Comparison of ENCODE assay signal across 1 cellular context in genomic region chr3:63655519-63655918, GRCh38.
TF ChIP-seq lines count a peak whose summit lies in the region.

No MANE protein-coding gene starts in this region.

TF ChIP-seq in HepG2, 621 proteins besides CTCF, POLR2A, EP300 and RAD21 (continued from another document):
- no peak for TF ChIP-seq JUNB (CRISPR knock-in tag; IDR thresholded peaks at IDR 0.05; ENCODE audit: borderline replicate concordance)
- TF ChIP-seq SRSF4 (IDR thresholded peaks at IDR 0.05; ENCODE audit: low read depth, low read length, poor library complexity, severe bottlenecking): no peak
- TF ChIP-seq, protein P1, sequence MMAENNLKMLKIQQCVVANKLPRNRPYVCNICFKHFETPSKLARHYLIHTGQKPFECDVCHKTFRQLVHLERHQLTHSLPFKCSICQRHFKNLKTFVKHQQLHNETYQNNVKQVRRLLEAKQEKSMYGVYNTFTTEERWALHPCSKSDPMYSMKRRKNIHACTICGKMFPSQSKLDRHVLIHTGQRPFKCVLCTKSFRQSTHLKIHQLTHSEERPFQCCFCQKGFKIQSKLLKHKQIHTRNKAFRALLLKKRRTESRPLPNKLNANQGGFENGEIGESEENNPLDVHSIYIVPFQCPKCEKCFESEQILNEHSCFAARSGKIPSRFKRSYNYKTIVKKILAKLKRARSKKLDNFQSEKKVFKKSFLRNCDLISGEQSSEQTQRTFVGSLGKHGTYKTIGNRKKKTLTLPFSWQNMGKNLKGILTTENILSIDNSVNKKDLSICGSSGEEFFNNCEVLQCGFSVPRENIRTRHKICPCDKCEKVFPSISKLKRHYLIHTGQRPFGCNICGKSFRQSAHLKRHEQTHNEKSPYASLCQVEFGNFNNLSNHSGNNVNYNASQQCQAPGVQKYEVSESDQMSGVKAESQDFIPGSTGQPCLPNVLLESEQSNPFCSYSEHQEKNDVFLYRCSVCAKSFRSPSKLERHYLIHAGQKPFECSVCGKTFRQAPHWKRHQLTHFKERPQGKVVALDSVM (CRISPR knock-in tag; IDR thresholded peaks at IDR 0.05): no peak
- TF ChIP-seq GATA4 (IDR thresholded peaks at IDR 0.05; ENCODE audit: borderline replicate concordance, low read depth): no peak
- TF ChIP-seq, protein P2, sequence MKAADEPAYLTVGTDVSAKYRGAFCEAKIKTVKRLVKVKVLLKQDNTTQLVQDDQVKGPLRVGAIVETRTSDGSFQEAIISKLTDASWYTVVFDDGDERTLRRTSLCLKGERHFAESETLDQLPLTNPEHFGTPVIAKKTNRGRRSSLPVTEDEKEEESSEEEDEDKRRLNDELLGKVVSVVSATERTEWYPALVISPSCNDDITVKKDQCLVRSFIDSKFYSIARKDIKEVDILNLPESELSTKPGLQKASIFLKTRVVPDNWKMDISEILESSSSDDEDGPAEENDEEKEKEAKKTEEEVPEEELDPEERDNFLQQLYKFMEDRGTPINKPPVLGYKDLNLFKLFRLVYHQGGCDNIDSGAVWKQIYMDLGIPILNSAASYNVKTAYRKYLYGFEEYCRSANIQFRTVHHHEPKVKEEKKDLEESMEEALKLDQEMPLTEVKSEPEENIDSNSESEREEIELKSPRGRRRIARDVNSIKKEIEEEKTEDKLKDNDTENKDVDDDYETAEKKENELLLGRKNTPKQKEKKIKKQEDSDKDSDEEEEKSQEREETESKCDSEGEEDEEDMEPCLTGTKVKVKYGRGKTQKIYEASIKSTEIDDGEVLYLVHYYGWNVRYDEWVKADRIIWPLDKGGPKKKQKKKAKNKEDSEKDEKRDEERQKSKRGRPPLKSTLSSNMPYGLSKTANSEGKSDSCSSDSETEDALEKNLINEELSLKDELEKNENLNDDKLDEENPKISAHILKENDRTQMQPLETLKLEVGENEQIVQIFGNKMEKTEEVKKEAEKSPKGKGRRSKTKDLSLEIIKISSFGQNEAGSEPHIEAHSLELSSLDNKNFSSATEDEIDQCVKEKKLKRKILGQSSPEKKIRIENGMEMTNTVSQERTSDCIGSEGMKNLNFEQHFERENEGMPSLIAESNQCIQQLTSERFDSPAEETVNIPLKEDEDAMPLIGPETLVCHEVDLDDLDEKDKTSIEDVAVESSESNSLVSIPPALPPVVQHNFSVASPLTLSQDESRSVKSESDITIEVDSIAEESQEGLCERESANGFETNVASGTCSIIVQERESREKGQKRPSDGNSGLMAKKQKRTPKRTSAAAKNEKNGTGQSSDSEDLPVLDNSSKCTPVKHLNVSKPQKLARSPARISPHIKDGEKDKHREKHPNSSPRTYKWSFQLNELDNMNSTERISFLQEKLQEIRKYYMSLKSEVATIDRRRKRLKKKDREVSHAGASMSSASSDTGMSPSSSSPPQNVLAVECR (CRISPR knock-in tag; IDR thresholded peaks at IDR 0.05; ENCODE audit: borderline replicate concordance): no peak
- no peak for TF ChIP-seq ZNF343 (CRISPR knock-in tag; IDR thresholded peaks at IDR 0.05)
- no peak for TF ChIP-seq SETDB1 (CRISPR knock-in tag; IDR thresholded peaks at IDR 0.05; ENCODE audit: borderline replicate concordance)
- TF ChIP-seq, protein P3, sequence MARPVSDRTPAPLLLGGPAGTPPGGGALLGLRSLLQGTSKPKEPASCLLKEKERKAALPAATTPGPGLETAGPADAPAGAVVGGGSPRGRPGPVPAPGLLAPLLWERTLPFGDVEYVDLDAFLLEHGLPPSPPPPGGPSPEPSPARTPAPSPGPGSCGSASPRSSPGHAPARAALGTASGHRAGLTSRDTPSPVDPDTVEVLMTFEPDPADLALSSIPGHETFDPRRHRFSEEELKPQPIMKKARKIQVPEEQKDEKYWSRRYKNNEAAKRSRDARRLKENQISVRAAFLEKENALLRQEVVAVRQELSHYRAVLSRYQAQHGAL (CRISPR knock-in tag; IDR thresholded peaks at IDR 0.05; ENCODE audit: not compliant biosample characterization): no peak
- TF ChIP-seq, protein P4, sequence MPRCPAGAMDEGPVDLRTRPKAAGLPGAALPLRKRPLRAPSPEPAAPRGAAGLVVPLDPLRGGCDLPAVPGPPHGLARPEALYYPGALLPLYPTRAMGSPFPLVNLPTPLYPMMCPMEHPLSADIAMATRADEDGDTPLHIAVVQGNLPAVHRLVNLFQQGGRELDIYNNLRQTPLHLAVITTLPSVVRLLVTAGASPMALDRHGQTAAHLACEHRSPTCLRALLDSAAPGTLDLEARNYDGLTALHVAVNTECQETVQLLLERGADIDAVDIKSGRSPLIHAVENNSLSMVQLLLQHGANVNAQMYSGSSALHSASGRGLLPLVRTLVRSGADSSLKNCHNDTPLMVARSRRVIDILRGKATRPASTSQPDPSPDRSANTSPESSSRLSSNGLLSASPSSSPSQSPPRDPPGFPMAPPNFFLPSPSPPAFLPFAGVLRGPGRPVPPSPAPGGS (CRISPR knock-in tag; IDR thresholded peaks at IDR 0.05): no peak
- no peak for TF ChIP-seq ZNF337 (CRISPR knock-in tag; IDR thresholded peaks at IDR 0.05; ENCODE audit: borderline replicate concordance, low read depth)
- no peak for TF ChIP-seq ZNF556 (CRISPR knock-in tag; IDR thresholded peaks at IDR 0.05; ENCODE audit: borderline replicate concordance)
